19 cellular contexts compared by ENCODE assay signal in genomic region chr7:131331806-131332205, GRCh38. TPM values are rescaled to one million over a fixed set of nuclear protein-coding genes. Genes with fewer than 3 reads are reported as not detected.
A peak's percentile ranks its signal among the peaks of the same experiment; 100 is the strongest.
DNase-seq lines count a peak whose midpoint lies in the region; ATAC-seq, FAIRE-seq and TF ChIP-seq lines count a peak whose summit lies in the region.
"Had no signal": no experiment of that assay in that cellular context is flagged by ENCODE, and none has a peak within 500 bp of the region (broad histone marks: within the 10 kb centered on the region; RNA-seq: fewer than 3 reads in every experiment).

No MANE protein-coding gene starts in this region.

- H3K27ac Mint-ChIP-seq in central memory CD8-positive, alpha-beta T cell (ENCODE audit: low read depth): peak overlapping the region; percentile 50
- H3K27ac Mint-ChIP-seq in neural crest cell (ENCODE audit: unreplicated experiment): no peak overlapping the region
- H3K27ac Mint-ChIP-seq in T-cell: no peak overlapping the region
- H3K27ac Mint-ChIP-seq: GM23338, IgD-negative memory B cell had no signal

- H3K27me3 ChIP-seq in DOHH2 (ENCODE audit: control insufficient read depth, low read length): no peaks in the 10 kb centered on the region
- H3K27me3 ChIP-seq: SJCRH30 had no signal

- peaks cover 6% of the 10 kb centered on the region for H3K9me3 Mint-ChIP-seq in central memory CD8-positive, alpha-beta T cell
- H3K9me3 Mint-ChIP-seq in neural crest cell (peaks cover 15% of the 10 kb centered on the region), T-cell (peaks cover 4 to 16% (median 10%) of the 10 kb centered on the region in 3 donors)

- H3K27me3 Mint-ChIP-seq in central memory CD8-positive, alpha-beta T cell: no peaks in the 10 kb centered on the region
- H3K27me3 Mint-ChIP-seq in neural crest cell (ENCODE audit: low read depth): no peaks in the 10 kb centered on the region
- no peaks in the 10 kb centered on the region for H3K27me3 Mint-ChIP-seq in T-cell
- H3K27me3 Mint-ChIP-seq: IgD-negative memory B cell had no signal

- TF ChIP-seq CTCF in DOHH2 (IDR thresholded peaks at IDR 0.05; ENCODE audit: low read depth, low read length, poor library complexity, severe bottlenecking) (no peak), neural crest cell (conservative IDR thresholded peaks at IDR 0.05) (no peak)

- CTCF ChIA-PET in T-cell (lab: Charles Lee): no interaction called here

- peak; percentile 74 for FAIRE-seq in A204.1 (lab: Jason Lieb, UNC)
- FAIRE-seq: GM12892 had no signal

- H3K9me3 ChIP-seq in DOHH2 (ENCODE audit: control insufficient read depth, insufficient read depth, low read length): peaks cover 22% of the 10 kb centered on the region

- no peaks in the 10 kb centered on the region for H3K9me2 ChIP-seq in DOHH2 (replicated peaks; ENCODE audit: control insufficient read depth, low read length)

- peaks cover 11% of the 10 kb centered on the region for H3K36me3 Mint-ChIP-seq in central memory CD8-positive, alpha-beta T cell (ENCODE audit: insufficient read depth)
- peaks cover 28% of the 10 kb centered on the region for H3K36me3 Mint-ChIP-seq in neural crest cell (ENCODE audit: low read depth)
- H3K36me3 Mint-ChIP-seq in T-cell: peaks cover 24% of the 10 kb centered on the region

- no peak for DNase-seq in central memory CD8-positive, alpha-beta T cell (ENCODE audit: low spot score in 2 of 2)
- no peak for DNase-seq in neural crest cell (ENCODE audit: low read depth, low spot score)
- DNase-seq in cortex of kidney (lab: John Stamatoyannopoulos, UW): no peak
- DNase-seq in putamen (ENCODE audit: low spot score): no peak
- no peak for DNase-seq in T-cell
- no peak for DNase-seq in NCI-H2227 treated with DMSO at 0.1 percent for 48 hours (lab: John Stamatoyannopoulos, UW)
- DNase-seq: Caco-2, DMS153, GDM1, NCI-H1417, NCI-H187 treated with DMSO at 0.1 percent for 48 hours, NCI-H446, SJCRH30 had no signal

- no peak for ATAC-seq in central memory CD8-positive, alpha-beta T cell (replicated peaks; ENCODE audit: extremely low read depth, poor library complexity, severe bottlenecking)
- ATAC-seq in T-cell (replicated peaks in 1 of 4): no peak
- ATAC-seq: GM23338, HCT116 had no signal

- peaks cover 10% of the 10 kb centered on the region; the same call in 1 of the 2 replicates for H4K20me1 ChIP-seq in DOHH2 (ENCODE audit: control insufficient read depth, insufficient read depth, low read depth, low read length)

- POLR2A ChIA-PET in T-cell (lab: Charles Lee): no interaction called here

- peaks cover 58% of the 10 kb centered on the region for H3K36me3 ChIP-seq in DOHH2 (ENCODE audit: control insufficient read depth, low read length)

- peaks cover 35% of the 10 kb centered on the region for H3K4me1 ChIP-seq in DOHH2 (ENCODE audit: control insufficient read depth, low read length)
- H3K4me1 ChIP-seq: SJCRH30 had no signal

- H3K4me3 ChIP-seq in DOHH2 (ENCODE audit: low read length): no peak overlapping the region
- H3K4me3 ChIP-seq: GM23338, SJCRH30 had no signal

- H3F3A ChIP-seq in DOHH2 (ENCODE audit: control insufficient read depth, insufficient read depth): peaks cover 16% of the 10 kb centered on the region

- H3K4me3 Mint-ChIP-seq in central memory CD8-positive, alpha-beta T cell: no peak overlapping the region
- H3K4me3 Mint-ChIP-seq in neural crest cell (peak overlapping the region; percentile 19), T-cell (no peak overlapping the region)
- H3K4me3 Mint-ChIP-seq: GM23338 had no signal

- peaks cover 100% of the 10 kb centered on the region for H3K79me2 ChIP-seq in DOHH2 (ENCODE audit: control insufficient read depth, low read length)

- peaks cover 53% of the 10 kb centered on the region for H3K4me1 Mint-ChIP-seq in central memory CD8-positive, alpha-beta T cell
- H3K4me1 Mint-ChIP-seq in neural crest cell: peaks cover 33% of the 10 kb centered on the region
- H3K4me1 Mint-ChIP-seq in T-cell: peaks cover 62 to 71% (median 64%) of the 10 kb centered on the region in 3 donors

- H3K4me2 ChIP-seq in DOHH2 (ENCODE audit: low read length): peak overlapping the region; percentile 9; the same call in 1 of the 2 replicates
- H3K4me2 ChIP-seq: GM23338 had no signal

- no peak overlapping the region for H3K27ac ChIP-seq in DOHH2 (ENCODE audit: low read depth, low read length)
- H3K27ac ChIP-seq: SJCRH30 had no signal

RNA-seq across cellular contexts. Expression of gene MKLN1, which starts 4.1 kb away (rescaled TPM):
- 45.7 and 47.5 TPM in 2 replicates for total RNA-seq in neural crest cell
- 10 to 100 TPM; 43.9 to 63.3 (median 46.5) TPM for total RNA-seq in T-cell
